In genomic region chr9:136095028-136095494, GRCh38 we compare ENCODE assay signal across 8 cellular contexts. TPM values are rescaled to one million over a fixed set of nuclear protein-coding genes. Genes with fewer than 3 reads are reported as not detected.
DNase-seq lines count a peak whose midpoint lies in the region; ATAC-seq and TF ChIP-seq lines count a peak whose summit lies in the region.

Gene NACC2, minus strand, starts transcription at chr9:136095289. Its CDS starts 44,768 bp downstream, at chr9:136050521.

- TF ChIP-seq CTCF in fibroblast of pulmonary artery (IDR thresholded peaks at IDR 0.05; ENCODE audit: low read length, missing control alignments): no peak
- TF ChIP-seq CTCF in nephron (IDR thresholded peaks at IDR 0.05; ENCODE audit: unreplicated experiment in 3 of 3): no peak

- peaks cover 20% of the 10 kb centered on the region for H3K4me1 Mint-ChIP-seq in nephron

- H3K4me3 Mint-ChIP-seq in nephron: peak within 1 kb of the TSS; percentile 79 to 85 (median 84)

- DNase-seq in COR-L47 (lab: John Stamatoyannopoulos, UW) (peak; percentile 27), LHCN-M2 (ENCODE audit: low read depth) (peak; percentile 57), fibroblast of pulmonary artery (ENCODE audit: low read depth) (peak; percentile 53), retina (no peak), GDM1 (lab: John Stamatoyannopoulos, UW) (no peak)
- peak; percentile 53 to 61 for DNase-seq in activated T-cell treated with anti-CD3 and anti-CD28 coated beads, Interleukin-2, amount 50 U/mL, for 48 hours

- no peak for ATAC-seq in GM19351 (IDR thresholded peaks at IDR 0.05; ENCODE audit: unreplicated experiment)

- no peaks in the 10 kb centered on the region for H3K36me3 Mint-ChIP-seq in nephron (ENCODE audit: low read depth)

- H3K27me3 Mint-ChIP-seq in nephron (ENCODE audit: low read depth): peaks cover 17% of the 10 kb centered on the region

- no peaks in the 10 kb centered on the region for H3K9me3 Mint-ChIP-seq in nephron

- no peak within 1 kb of the TSS for H3K27ac Mint-ChIP-seq in nephron

- H3K4me3 ChIP-seq in fibroblast of pulmonary artery (replicated peaks; ENCODE audit: low read depth, low read length): peak within 1 kb of the TSS; percentile 74

RNA-seq across cellular contexts. Expression of gene NACC2, which starts in this region (rescaled TPM):
- 29.0 and 34.4 TPM in 2 replicates for total RNA-seq in LHCN-M2 (2014; rRNA removed)
- 12.0 TPM for polyA plus RNA-seq in LHCN-M2 (2012)

Comparison
In these comparisons a context has a peak if more than half of its experiments do, and no peak if none do; other contexts are left out.
1. DNase-seq: peak in COR-L47 (single experiment), LHCN-M2 (single experiment), activated T-cell treated with anti-CD3 and anti-CD28 coated beads, Interleukin-2, amount 50 U/mL, for 48 hours (2 of 2) and fibroblast of pulmonary artery (single experiment); none in retina (single experiment) and GDM1 (single experiment).